Comparison of ENCODE assay signal across 10 cellular contexts in the genomic region with DNA sequence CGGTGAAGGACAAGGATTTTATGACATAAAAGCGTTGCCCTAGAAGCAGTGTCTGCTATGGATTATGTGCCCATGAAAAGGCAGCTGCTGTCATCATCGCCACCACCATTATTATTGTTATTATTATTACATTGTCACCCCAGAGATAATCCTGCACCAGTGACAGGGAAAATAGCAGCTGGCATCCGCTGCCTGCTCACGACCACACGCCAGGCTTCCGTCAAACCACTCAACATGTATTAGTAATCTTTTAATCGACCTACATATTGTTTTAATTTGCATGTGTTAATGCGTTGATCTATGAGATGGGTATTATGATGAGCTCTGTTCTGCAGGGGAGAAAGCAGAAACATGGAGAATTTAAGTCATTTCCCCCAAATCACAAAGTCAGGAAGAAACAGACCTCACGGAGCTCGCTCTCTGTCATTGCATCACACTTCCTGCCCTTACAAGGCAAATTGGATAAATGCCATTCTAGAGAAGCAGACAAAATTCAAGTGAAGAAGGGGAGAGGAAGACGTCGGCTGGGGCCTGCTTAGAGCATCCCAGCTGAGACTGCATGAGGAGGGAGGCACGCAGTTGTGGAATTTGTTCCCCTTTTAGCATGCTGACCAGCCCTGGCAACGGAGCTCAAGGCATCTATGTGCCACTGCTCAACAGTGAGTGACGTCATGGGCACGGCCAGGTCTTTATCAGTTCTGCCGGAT. TPM values are rescaled to one million over a fixed set of nuclear protein-coding genes. Genes with fewer than 3 reads are reported as not detected.
DNase-seq lines count a peak whose midpoint lies in the region; ATAC-seq, FAIRE-seq and TF ChIP-seq lines count a peak whose summit lies in the region.
"Had no signal": no experiment of that assay in that cellular context is flagged by ENCODE, and none has a peak within 500 bp of the region (broad histone marks: within the 10 kb centered on the region; RNA-seq: fewer than 3 reads in every experiment).

A gene with protein sequence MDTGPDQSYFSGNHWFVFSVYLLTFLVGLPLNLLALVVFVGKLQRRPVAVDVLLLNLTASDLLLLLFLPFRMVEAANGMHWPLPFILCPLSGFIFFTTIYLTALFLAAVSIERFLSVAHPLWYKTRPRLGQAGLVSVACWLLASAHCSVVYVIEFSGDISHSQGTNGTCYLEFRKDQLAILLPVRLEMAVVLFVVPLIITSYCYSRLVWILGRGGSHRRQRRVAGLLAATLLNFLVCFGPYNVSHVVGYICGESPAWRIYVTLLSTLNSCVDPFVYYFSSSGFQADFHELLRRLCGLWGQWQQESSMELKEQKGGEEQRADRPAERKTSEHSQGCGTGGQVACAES (plus strand): TSS at position 594 of the 707 bp plus-strand sequence. CDS start 431 bp downstream, outside the sequence.

- H3K27ac ChIP-seq in pancreas (no peak within 1 kb of the TSS), H9 (ENCODE audit: insufficient read length, low read depth, low read length) (no peak within 1 kb of the TSS)
- H3K27ac ChIP-seq: transverse colon had no signal

- H3K27me3 ChIP-seq in pancreas: no peaks in the 10 kb centered on the region
- H3K27me3 ChIP-seq in H9 (ENCODE audit: insufficient read depth, low read length): no peaks in the 10 kb centered on the region
- H3K27me3 ChIP-seq: transverse colon had no signal

- no peak within 1 kb of the TSS for H4K8ac ChIP-seq in H9 (replicated peaks; ENCODE audit: insufficient read length, low read depth, low read length)

- no peak within 1 kb of the TSS for H3K23ac ChIP-seq in H9 (ENCODE audit: insufficient read length, low read depth, low read length)

- H3K56ac ChIP-seq in H9 (ENCODE audit: insufficient read length, low read depth, low read length): no peak within 1 kb of the TSS

- H4K20me1 ChIP-seq in H9 (ENCODE audit: control insufficient read depth, insufficient read depth, insufficient read length): peaks cover 4% of the 10 kb centered on the region

- H3K4me1 Mint-ChIP-seq in H9: peaks cover 3 to 5% of the 10 kb centered on the region in 2 experiments; a peak in 3 of 4 replicates

- H3K4me3 ChIP-seq in pancreas: no peak within 1 kb of the TSS
- H3K4me3 ChIP-seq: transverse colon had no signal

- H4K5ac ChIP-seq in H9 (ENCODE audit: insufficient read length, low read depth, low read length): no peak within 1 kb of the TSS

- no peak within 1 kb of the TSS for H3K4me3 Mint-ChIP-seq in H9

- no peak within 1 kb of the TSS for H2BK5ac ChIP-seq in H9 (ENCODE audit: insufficient read length, low read length)

- no peaks in the 10 kb centered on the region for H3K23me2 ChIP-seq in H9 (ENCODE audit: insufficient read length, low read depth, low read length, poor library complexity, severe bottlenecking)

- no peak within 1 kb of the TSS for H4K91ac ChIP-seq in H9 (ENCODE audit: insufficient read length, low read depth, low read length)

- no peak within 1 kb of the TSS for H3K14ac ChIP-seq in H9 (ENCODE audit: insufficient read depth, low read length)

- H3K27ac Mint-ChIP-seq in H9: no peak within 1 kb of the TSS

- peak; percentile 68 to 74 (median 73) for ATAC-seq in pancreas

- no peaks in the 10 kb centered on the region for H3K36me3 ChIP-seq in pancreas
- H3K36me3 ChIP-seq: transverse colon had no signal

- DNase-seq in EH (ENCODE audit: low read depth): peak; percentile 41
- DNase-seq in NOMO-1 treated with DMSO at 0.1 percent for 48 hours (lab: John Stamatoyannopoulos, UW; ENCODE audit: unreplicated experiment): peak; percentile 86
- DNase-seq in fibroblast of peridontal ligament (ENCODE audit: extremely low read depth): peak; percentile 8
- DNase-seq in pancreas: peak in 4 of 6 donors; percentile 51 to 67 (median 55)
- no peak for DNase-seq in kidney tubule cell (ENCODE audit: low spot score)
- no peak for DNase-seq in NCI-H82 treated with DMSO at 0.1 percent for 48 hours (lab: John Stamatoyannopoulos, UW; ENCODE audit: unreplicated experiment)
- no peak for DNase-seq in D721Med (ENCODE audit: insufficient read length, low spot score)
- no peak for DNase-seq in H9
- DNase-seq: transverse colon had no signal

- H3K4me1 ChIP-seq in pancreas (peaks cover 0 to 4% (median 0%) of the 10 kb centered on the region in 3 donors), H9 (ENCODE audit: insufficient read depth, low read length) (no peaks in the 10 kb centered on the region)
- H3K4me1 ChIP-seq: transverse colon had no signal

- no peaks in the 10 kb centered on the region; the same call in none of the 2 replicates for H3K27me3 Mint-ChIP-seq in H9 (ENCODE audit: low read depth)

- no peaks in the 10 kb centered on the region for H3K9me3 Mint-ChIP-seq in H9

- H3K9me3 ChIP-seq in pancreas (no peaks in the 10 kb centered on the region), H9 (ENCODE audit: control insufficient read depth, low read depth, low read length) (no peaks in the 10 kb centered on the region)
- H3K9me3 ChIP-seq: transverse colon had no signal

- no peak within 1 kb of the TSS for H2BK20ac ChIP-seq in H9 (ENCODE audit: low read depth, low read length, poor library complexity, severe bottlenecking)

- H3K36me3 Mint-ChIP-seq in H9 (ENCODE audit: insufficient read depth in 1 of 3, low read depth in 3 of 3): no peaks in the 10 kb centered on the region

- H3T11ph ChIP-seq in H9 (ENCODE audit: low read length): no peak within 1 kb of the TSS

- H3K79me2 ChIP-seq in H9 (ENCODE audit: insufficient read depth, low read length): no peaks in the 10 kb centered on the region

- no peak within 1 kb of the TSS for H3K4ac ChIP-seq in H9 (ENCODE audit: low read depth, low read length)

- no peaks in the 10 kb centered on the region for H3K79me1 ChIP-seq in H9 (ENCODE audit: insufficient read depth, low read depth, low read length, poor library complexity, severe bottlenecking)

- TF ChIP-seq CTCF in pancreas (IDR thresholded peaks at IDR 0.05): no peak
- TF ChIP-seq CTCF in D721Med (IDR thresholded peaks at IDR 0.05; ENCODE audit: insufficient read depth, missing control alignments): no peak
- TF ChIP-seq CTCF in H9 (conservative IDR thresholded peaks at IDR 0.05): no peak

- no peak for FAIRE-seq in pancreas (lab: Jason Lieb, UNC)
- FAIRE-seq in D721Med (lab: Jason Lieb, UNC): no peak

- no peak within 1 kb of the TSS for H3K4me2 ChIP-seq in H9 (ENCODE audit: insufficient read depth, insufficient read length, low read length)

- H2BK15ac ChIP-seq in H9 (ENCODE audit: low read depth, low read length): no peak within 1 kb of the TSS

- WGBS in pancreas, 2 donors: 34 to 54% methylated on average over 18 of the region's 18 CpGs
- WGBS in H9 (ENCODE audit: extremely low coverage, insufficient read length, low lambda C conversion rate): no CpG with 5 or more reads among the region's 18 CpGs

- intact Hi-C loops in pancreas (cut with DNase I): no loop called here

- H2AK5ac ChIP-seq in H9 (ENCODE audit: insufficient read length, low read length): no peak within 1 kb of the TSS

- H3K9ac ChIP-seq in H9 (ENCODE audit: extremely low read depth, insufficient read length, low read length): no peak within 1 kb of the TSS

- H2BK12ac ChIP-seq in H9 (ENCODE audit: insufficient read length, low read depth, low read length): no peak within 1 kb of the TSS

- H2AFZ ChIP-seq in H9 (ENCODE audit: low read length): no peak within 1 kb of the TSS

- H3K18ac ChIP-seq in H9 (ENCODE audit: insufficient read length, low read depth, low read length): no peak within 1 kb of the TSS

- H2BK120ac ChIP-seq in H9 (ENCODE audit: low read depth, low read length, poor library complexity, severe bottlenecking): no peak within 1 kb of the TSS

RNA-seq across cellular contexts. Expression of the gene that starts here (rescaled TPM):
- total RNA-seq in pancreas (under 1 TPM in 5 of 6 donors, not detected in 1; 0.09 to 0.37 (median 0.26) TPM), H9 (2021) (not detected in 2 replicates)
- polyA plus RNA-seq in pancreas: 1 to 10 TPM; 1.5 to 2.7 TPM
- total RNA-seq: skeletal muscle tissue had no signal

Comparison
In these comparisons a context has a peak if more than half of its experiments do, and no peak if none do; other contexts are left out.
1. DNase-seq: peak in EH (single experiment), NOMO-1 treated with DMSO at 0.1 percent for 48 hours (single experiment), fibroblast of peridontal ligament (single experiment) and pancreas (4 of 6); none in kidney tubule cell (single experiment), NCI-H82 treated with DMSO at 0.1 percent for 48 hours (single experiment), D721Med (single experiment) and H9 (single experiment).